In the genomic region with DNA sequence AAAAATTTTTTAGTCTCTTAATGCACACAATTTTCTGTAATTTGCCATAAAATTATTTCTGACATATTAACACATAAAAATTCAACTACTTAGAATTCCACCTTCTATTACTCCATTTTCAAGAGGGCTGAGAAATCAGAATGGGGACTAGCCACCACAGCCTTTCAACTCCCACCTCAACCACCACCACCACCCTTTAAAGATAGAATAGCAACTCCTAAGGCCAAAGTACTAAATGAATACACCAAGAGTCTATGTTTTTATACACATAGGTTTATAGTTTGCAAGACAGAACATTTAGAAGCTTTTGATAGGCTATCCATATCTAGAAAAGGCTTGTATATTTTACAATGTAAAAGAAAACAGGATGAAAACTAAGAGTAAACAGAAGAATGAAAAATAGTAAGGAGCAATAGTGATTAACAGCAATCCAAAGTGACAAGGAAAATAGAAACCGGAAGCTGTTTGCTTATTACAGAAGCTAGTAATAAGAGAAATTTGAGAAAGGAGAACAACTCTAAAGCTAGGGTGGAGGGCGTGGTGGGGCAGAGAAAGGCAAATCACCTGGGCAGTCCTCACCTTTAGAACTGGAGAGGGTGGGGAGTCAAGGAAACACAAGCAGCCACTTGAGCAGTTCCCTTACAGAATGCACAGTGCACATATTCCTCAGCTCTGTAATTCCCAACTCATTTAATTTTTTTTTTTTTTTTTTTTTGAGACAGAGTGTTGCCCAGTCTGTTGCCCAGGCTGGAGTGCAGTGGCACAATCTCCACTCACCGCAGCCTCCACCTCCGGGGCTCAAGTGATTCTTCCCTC, we compare ENCODE assay signal across 1 cellular context.
A peak's percentile ranks its signal among the peaks of the same experiment; 100 is the strongest.
TF ChIP-seq lines count a peak whose summit lies in the region.

No MANE protein-coding gene starts in this region.

TF ChIP-seq in HEK293, 187 proteins besides CTCF, POLR2A, EP300 and RAD21 (continued from another document):
- TF ChIP-seq, protein P1, sequence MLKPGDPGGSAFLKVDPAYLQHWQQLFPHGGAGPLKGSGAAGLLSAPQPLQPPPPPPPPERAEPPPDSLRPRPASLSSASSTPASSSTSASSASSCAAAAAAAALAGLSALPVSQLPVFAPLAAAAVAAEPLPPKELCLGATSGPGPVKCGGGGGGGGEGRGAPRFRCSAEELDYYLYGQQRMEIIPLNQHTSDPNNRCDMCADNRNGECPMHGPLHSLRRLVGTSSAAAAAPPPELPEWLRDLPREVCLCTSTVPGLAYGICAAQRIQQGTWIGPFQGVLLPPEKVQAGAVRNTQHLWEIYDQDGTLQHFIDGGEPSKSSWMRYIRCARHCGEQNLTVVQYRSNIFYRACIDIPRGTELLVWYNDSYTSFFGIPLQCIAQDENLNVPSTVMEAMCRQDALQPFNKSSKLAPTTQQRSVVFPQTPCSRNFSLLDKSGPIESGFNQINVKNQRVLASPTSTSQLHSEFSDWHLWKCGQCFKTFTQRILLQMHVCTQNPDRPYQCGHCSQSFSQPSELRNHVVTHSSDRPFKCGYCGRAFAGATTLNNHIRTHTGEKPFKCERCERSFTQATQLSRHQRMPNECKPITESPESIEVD (tag by site-specific recombination; IDR thresholded peaks at IDR 0.05) = peak; percentile 47
- TF ChIP-seq, protein P2, sequence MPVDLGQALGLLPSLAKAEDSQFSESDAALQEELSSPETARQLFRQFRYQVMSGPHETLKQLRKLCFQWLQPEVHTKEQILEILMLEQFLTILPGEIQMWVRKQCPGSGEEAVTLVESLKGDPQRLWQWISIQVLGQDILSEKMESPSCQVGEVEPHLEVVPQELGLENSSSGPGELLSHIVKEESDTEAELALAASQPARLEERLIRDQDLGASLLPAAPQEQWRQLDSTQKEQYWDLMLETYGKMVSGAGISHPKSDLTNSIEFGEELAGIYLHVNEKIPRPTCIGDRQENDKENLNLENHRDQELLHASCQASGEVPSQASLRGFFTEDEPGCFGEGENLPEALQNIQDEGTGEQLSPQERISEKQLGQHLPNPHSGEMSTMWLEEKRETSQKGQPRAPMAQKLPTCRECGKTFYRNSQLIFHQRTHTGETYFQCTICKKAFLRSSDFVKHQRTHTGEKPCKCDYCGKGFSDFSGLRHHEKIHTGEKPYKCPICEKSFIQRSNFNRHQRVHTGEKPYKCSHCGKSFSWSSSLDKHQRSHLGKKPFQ (tag by site-specific recombination; IDR thresholded peaks at IDR 0.05) = no peak
- TF ChIP-seq, protein P3, sequence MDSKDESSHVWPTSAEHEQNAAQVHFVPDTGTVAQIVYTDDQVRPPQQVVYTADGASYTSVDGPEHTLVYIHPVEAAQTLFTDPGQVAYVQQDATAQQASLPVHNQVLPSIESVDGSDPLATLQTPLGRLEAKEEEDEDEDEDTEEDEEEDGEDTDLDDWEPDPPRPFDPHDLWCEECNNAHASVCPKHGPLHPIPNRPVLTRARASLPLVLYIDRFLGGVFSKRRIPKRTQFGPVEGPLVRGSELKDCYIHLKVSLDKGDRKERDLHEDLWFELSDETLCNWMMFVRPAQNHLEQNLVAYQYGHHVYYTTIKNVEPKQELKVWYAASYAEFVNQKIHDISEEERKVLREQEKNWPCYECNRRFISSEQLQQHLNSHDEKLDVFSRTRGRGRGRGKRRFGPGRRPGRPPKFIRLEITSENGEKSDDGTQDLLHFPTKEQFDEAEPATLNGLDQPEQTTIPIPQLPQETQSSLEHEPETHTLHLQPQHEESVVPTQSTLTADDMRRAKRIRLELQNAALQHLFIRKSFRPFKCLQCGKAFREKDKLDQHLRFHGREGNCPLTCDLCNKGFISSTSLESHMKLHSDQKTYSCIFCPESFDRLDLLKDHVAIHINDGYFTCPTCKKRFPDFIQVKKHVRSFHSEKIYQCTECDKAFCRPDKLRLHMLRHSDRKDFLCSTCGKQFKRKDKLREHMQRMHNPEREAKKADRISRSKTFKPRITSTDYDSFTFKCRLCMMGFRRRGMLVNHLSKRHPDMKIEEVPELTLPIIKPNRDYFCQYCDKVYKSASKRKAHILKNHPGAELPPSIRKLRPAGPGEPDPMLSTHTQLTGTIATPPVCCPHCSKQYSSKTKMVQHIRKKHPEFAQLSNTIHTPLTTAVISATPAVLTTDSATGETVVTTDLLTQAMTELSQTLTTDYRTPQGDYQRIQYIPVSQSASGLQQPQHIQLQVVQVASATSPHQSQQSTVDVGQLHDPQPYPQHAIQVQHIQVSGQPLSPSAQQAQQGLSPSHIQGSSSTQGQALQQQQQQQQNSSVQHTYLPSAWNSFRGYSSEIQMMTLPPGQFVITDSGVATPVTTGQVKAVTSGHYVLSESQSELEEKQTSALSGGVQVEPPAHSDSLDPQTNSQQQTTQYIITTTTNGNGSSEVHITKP (tag by site-specific recombination; IDR thresholded peaks at IDR 0.05) = peak; percentile 80
